Comparison of ENCODE assay signal across 16 cellular contexts in genomic region chr18:8496186-8496585, GRCh38.
"Had no signal": no experiment of that assay in that cellular context is flagged by ENCODE, and none has a peak within 500 bp of the region (broad histone marks: within the 10 kb centered on the region; RNA-seq: fewer than 3 reads in every experiment).

No MANE protein-coding gene starts in this region.

- H3K36me3 ChIP-seq: SJSA1, tibial nerve had no signal

- H3K9me3 Mint-ChIP-seq: activated CD4-positive, alpha-beta memory T cell treated with anti-CD3 and anti-CD28 coated beads for 36 hours; dendritic cell treated with granulocyte-macrophage colony-stimulating factor and Interleukin-4, amounts not matched to agents 40 ng/mL and 50 ng/mL, for 4 days; T-helper 2 cell treated with Interferon-gamma antibody and Interleukin-4, amounts not matched to agents 5 μg/mL and 100 μg/mL, for 36 hours had no signal

- H3K27ac ChIP-seq: body of pancreas, SJSA1, tibial nerve had no signal

- H3K27ac Mint-ChIP-seq: activated CD4-positive, alpha-beta memory T cell treated with anti-CD3 and anti-CD28 coated beads for 36 hours; dendritic cell treated with granulocyte-macrophage colony-stimulating factor and Interleukin-4, amounts not matched to agents 40 ng/mL and 50 ng/mL, for 4 days; memory B cell; nephron; T-helper 2 cell treated with Interferon-gamma antibody and Interleukin-4, amounts not matched to agents 5 μg/mL and 100 μg/mL, for 36 hours had no signal

- H3K36me3 Mint-ChIP-seq: activated CD4-positive, alpha-beta memory T cell treated with anti-CD3 and anti-CD28 coated beads for 36 hours; memory B cell had no signal

- DNase-seq: activated CD4-positive, alpha-beta memory T cell treated with anti-CD3 and anti-CD28 coated beads for 36 hours; activated CD4-positive, alpha-beta T cell treated with anti-CD3 and anti-CD28 coated beads for 1 hour; activated naive CD4-positive, alpha-beta T cell; body of pancreas; central memory CD4-positive, alpha-beta T cell; foreskin fibroblast; left colon; stimulated activated CD4-positive, alpha-beta T cell treated with anti-CD3 and anti-CD28 coated beads, Interleukin-4, amount 100 ng/mL, for 1 hour; SW 1271 had no signal

- H3K4me1 Mint-ChIP-seq: memory B cell had no signal

- H3K4me1 ChIP-seq: body of pancreas, SJSA1 had no signal

- H3K4me3 ChIP-seq: body of pancreas, SJSA1, tibial nerve had no signal

- ATAC-seq: body of pancreas, esophagus mucosa, left colon had no signal

- H3K4me3 Mint-ChIP-seq: activated CD4-positive, alpha-beta memory T cell treated with anti-CD3 and anti-CD28 coated beads for 36 hours; dendritic cell treated with granulocyte-macrophage colony-stimulating factor and Interleukin-4, amounts not matched to agents 40 ng/mL and 50 ng/mL, for 4 days; memory B cell; nephron; T-helper 2 cell treated with Interferon-gamma antibody and Interleukin-4, amounts not matched to agents 5 μg/mL and 100 μg/mL, for 36 hours had no signal

- H3K27me3 ChIP-seq: body of pancreas, tibial nerve had no signal
